11 cellular contexts compared by ENCODE assay signal in genomic region chr5:140262221-140262620, GRCh38. TPM values are rescaled to one million over a fixed set of nuclear protein-coding genes. Genes with fewer than 3 reads are reported as not detected.
DNase-seq lines count a peak whose midpoint lies in the region; ATAC-seq and TF ChIP-seq lines count a peak whose summit lies in the region.
"Had no signal": no experiment of that assay in that cellular context is flagged by ENCODE, and none has a peak within 500 bp of the region (broad histone marks: within the 10 kb centered on the region; RNA-seq: fewer than 3 reads in every experiment).

No MANE protein-coding gene starts in this region.

- DNase-seq in heart right ventricle (no peak), Right ventricle myocardium inferior (ENCODE audit: missing footprints) (no peak), chondrocyte (ENCODE audit: low spot score) (no peak), vagina (ENCODE audit: extremely low spot score in 2 of 2) (no peak), SW 1271 (lab: John Stamatoyannopoulos, UW) (no peak)
- no peak for DNase-seq in stimulated activated naive B cell treated with anti-CD40 and anti-IgM and Interleukin-4, amounts not matched to agents 10 μg/mL and 1 μg/mL and 100 μg/mL, for 72 hours
- DNase-seq: amniotic stem cell, SIG-M5 had no signal

- H3K27me3 Mint-ChIP-seq in chondrocyte (ENCODE audit: low read depth), result no peaks in the 10 kb centered on the region
- no peaks in the 10 kb centered on the region for H3K27me3 Mint-ChIP-seq in stimulated activated naive B cell treated with anti-CD40 and anti-IgM and Interleukin-4, amounts not matched to agents 10 μg/mL and 1 μg/mL and 100 μg/mL, for 72 hours

- no peaks in the 10 kb centered on the region for H3K9me3 Mint-ChIP-seq in chondrocyte (ENCODE audit: low read depth)
- no peaks in the 10 kb centered on the region for H3K9me3 Mint-ChIP-seq in stimulated activated naive B cell treated with anti-CD40 and anti-IgM and Interleukin-4, amounts not matched to agents 10 μg/mL and 1 μg/mL and 100 μg/mL, for 72 hours

- peaks cover 4% of the 10 kb centered on the region for H3K36me3 Mint-ChIP-seq in chondrocyte (ENCODE audit: low read depth)
- peaks cover 31 to 32% of the 10 kb centered on the region in 2 donors for H3K36me3 Mint-ChIP-seq in stimulated activated naive B cell treated with anti-CD40 and anti-IgM and Interleukin-4, amounts not matched to agents 10 μg/mL and 1 μg/mL and 100 μg/mL, for 72 hours

- H3K27ac ChIP-seq in heart right ventricle (peak overlapping the region in 9 of 10 donors; percentile 57 to 89 (median 76)), muscle layer of duodenum (ENCODE audit: low read length) (peak overlapping the region; percentile 88), vagina (peak overlapping the region; percentile 57)

- ATAC-seq in heart right ventricle, result peak in 2 of 8 donors; percentile 4 to 6
- ATAC-seq in Right ventricle myocardium inferior, result no peak
- no peak for ATAC-seq in GM18517 (IDR thresholded peaks at IDR 0.05; ENCODE audit: unreplicated experiment)
- no peak for ATAC-seq in stimulated activated naive B cell treated with anti-CD40 and anti-IgM and Interleukin-4, amounts not matched to agents 10 μg/mL and 1 μg/mL and 100 μg/mL, for 72 hours (replicated peaks)

- WGBS in heart right ventricle, 2 donors, result 67 to 89% methylated on average over 3 of the region's 3 CpGs

- no peaks in the 10 kb centered on the region for H3K27me3 ChIP-seq in heart right ventricle
- no peaks in the 10 kb centered on the region for H3K27me3 ChIP-seq in muscle layer of duodenum (ENCODE audit: low read depth, low read length)
- H3K27me3 ChIP-seq in vagina, result no peaks in the 10 kb centered on the region

- intact Hi-C loops in heart right ventricle (cut with DNase I) (loop anchor here in 3 of 10 donors (5.0 kb wide), 2 partner anchors 35 to 40 kb away; partner anchors contain the start of gene PFDN1 (in 1 of the 3)), Right ventricle myocardium inferior (cut with DNase I) (loop anchor here (5.0 kb wide), 1 partner anchor 85 kb away; the partner anchor contains the start of gene HBEGF), vagina (cut with DNase I) (no loop called here)

- H3K4me1 Mint-ChIP-seq in chondrocyte (ENCODE audit: low read depth), result peaks cover 30% of the 10 kb centered on the region
- H3K4me1 Mint-ChIP-seq in stimulated activated naive B cell treated with anti-CD40 and anti-IgM and Interleukin-4, amounts not matched to agents 10 μg/mL and 1 μg/mL and 100 μg/mL, for 72 hours, result peaks cover 28 to 33% of the 10 kb centered on the region in 2 donors

- TF ChIP-seq POLR2A in vagina (IDR thresholded peaks at IDR 0.05), result no peak

- no peak overlapping the region for H3K4me3 ChIP-seq in heart right ventricle
- no peak overlapping the region for H3K4me3 ChIP-seq in muscle layer of duodenum (ENCODE audit: low read depth in 1 of 2, low read length in 2 of 2)
- no peak overlapping the region for H3K4me3 ChIP-seq in vagina
- H3K4me3 ChIP-seq: mucosa of descending colon had no signal

- H3K36me3 ChIP-seq in heart right ventricle (peaks cover 0 to 30% (median 0%) of the 10 kb centered on the region in 9 donors), muscle layer of duodenum (ENCODE audit: control insufficient read depth in 1 of 2, insufficient read depth in 2 of 2, low read length in 2 of 2) (peaks cover 0 to 4% of the 10 kb centered on the region in 2 donors), vagina (peaks cover 0 to 3% of the 10 kb centered on the region in 2 donors)

- H3K27ac Mint-ChIP-seq in chondrocyte (ENCODE audit: unreplicated experiment), result peak overlapping the region; percentile 50
- no peak overlapping the region for H3K27ac Mint-ChIP-seq in stimulated activated naive B cell treated with anti-CD40 and anti-IgM and Interleukin-4, amounts not matched to agents 10 μg/mL and 1 μg/mL and 100 μg/mL, for 72 hours

- H3K4me1 ChIP-seq in heart right ventricle (peaks cover 18 to 76% (median 52%) of the 10 kb centered on the region in 9 donors), muscle layer of duodenum (ENCODE audit: control insufficient read depth in 1 of 2, insufficient read depth in 2 of 2, low read length in 2 of 2) (peaks cover 19 to 21% of the 10 kb centered on the region in 2 donors), vagina (peaks cover 26% of the 10 kb centered on the region)

- H3K9me3 ChIP-seq in heart right ventricle (peaks cover 0 to 3% (median 0%) of the 10 kb centered on the region in 11 donors), muscle layer of duodenum (ENCODE audit: control insufficient read depth in 1 of 2, low read length in 2 of 2) (no peaks in the 10 kb centered on the region), vagina (no peaks in the 10 kb centered on the region)
- H3K9me3 ChIP-seq: mucosa of descending colon had no signal

- H3K4me3 Mint-ChIP-seq in chondrocyte (ENCODE audit: unreplicated experiment), result no peak overlapping the region
- H3K4me3 Mint-ChIP-seq in stimulated activated naive B cell treated with anti-CD40 and anti-IgM and Interleukin-4, amounts not matched to agents 10 μg/mL and 1 μg/mL and 100 μg/mL, for 72 hours, result no peak overlapping the region

- TF ChIP-seq CTCF in heart right ventricle (IDR thresholded peaks at IDR 0.05), result no peak
- no peak for TF ChIP-seq CTCF in chondrocyte (IDR thresholded peaks at IDR 0.05)
- TF ChIP-seq CTCF in vagina (IDR thresholded peaks at IDR 0.05), result no peak

RNA-seq across cellular contexts. Expression of gene PFDN1, which starts 40.7 kb away (rescaled TPM):
- total RNA-seq in heart right ventricle, result 10 to 100 TPM; 56.8 to 94.0 (median 77.0) TPM
- polyA plus RNA-seq in heart right ventricle, result 100 to 1,000 TPM in 1 of 2 donors, 10 to 100 TPM in 1; 95.1 to 100 TPM
- 80.6 TPM for total RNA-seq in Right ventricle myocardium inferior
- 44.5 to 50.5 TPM (median 49.0 TPM) in 3 replicates for total RNA-seq in chondrocyte
- 94.8 TPM for total RNA-seq in vagina
